Comparison of ENCODE assay signal across 29 cellular contexts in genomic region chr20:44023515-44024371, GRCh38.
DNase-seq lines count a peak whose midpoint lies in the region; ATAC-seq, FAIRE-seq and TF ChIP-seq lines count a peak whose summit lies in the region.
"Had no signal": no experiment of that assay in that cellular context is flagged by ENCODE, and none has a peak within 500 bp of the region (broad histone marks: within the 10 kb centered on the region; RNA-seq: fewer than 3 reads in every experiment).

No MANE protein-coding gene starts in this region.

- TF ChIP-seq POLR2A in K562 (conservative IDR thresholded peaks at IDR 0.05): no peak
- TF ChIP-seq POLR2A in GM12891 (IDR thresholded peaks at IDR 0.05; ENCODE audit: low read depth, low read length): no peak

- CTCF ChIA-PET in K562 (lab: Yijun Ruan, JAX; ENCODE audit: low intra/inter-chr PET ratio): no interaction called here

- no peak for TF ChIP-seq EP300 in K562 (IDR thresholded peaks at IDR 0.05; ENCODE audit: low read length)

- BruUV-seq in K562 (replicated peaks; lab: Mats Ljungman, UMichigan): no TSS peak

- no peak overlapping the region for H3K27ac ChIP-seq in K562 (ENCODE audit: extremely low read depth, low read depth, low read length)
- no peak overlapping the region for H3K27ac ChIP-seq in brain microvascular endothelial cell
- H3K27ac ChIP-seq: epithelial cell of prostate, left lung, neural progenitor cell, prostate gland, right lobe of liver, RWPE1, tibial artery had no signal

- intact Hi-C loops in K562 (cut with micrococcal nuclease): no loop called here

- WGBS in K562 (ENCODE audit: insufficient coverage, low coverage, missing lambda C conversion rate): 1% methylated on average over 10 of the region's 10 CpGs

- H3K9me1 ChIP-seq in K562 (ENCODE audit: control insufficient read depth, insufficient read depth, low read length): peaks cover 4% of the 10 kb centered on the region

- peaks cover 19% of the 10 kb centered on the region for H3K27me3 Mint-ChIP-seq in stimulated activated naive CD8-positive, alpha-beta T cell treated with anti-CD3 and anti-CD28 coated beads, Interleukin-15, Interleukin-2, amounts not matched to agents 100 ng/mL and 50 ng/mL, for 24 hours
- peaks cover 10% of the 10 kb centered on the region for H3K27me3 Mint-ChIP-seq in activated T-cell treated with anti-CD3 and anti-CD28 coated beads, Interleukin-2, amount 50 U/mL, for 4 hours (ENCODE audit: low read depth)

- H3K79me2 ChIP-seq in K562 (ENCODE audit: control insufficient read depth, insufficient read depth, low read length): no peaks in the 10 kb centered on the region

- no peak for ATAC-seq in stimulated activated naive CD8-positive, alpha-beta T cell treated with anti-CD3 and anti-CD28 coated beads, Interleukin-15, Interleukin-2, amounts not matched to agents 100 U/mL and 50 U/mL, for 24 hours
- peak; percentile 32; the same call in 1 of the 3 replicates for ATAC-seq in K562
- ATAC-seq in activated T-cell treated with anti-CD3 and anti-CD28 coated beads, Interleukin-2, amount 50 U/mL, for 4 hours: no peak
- ATAC-seq: left lung, right lobe of liver had no signal

- no peak overlapping the region for H3K4me3 Mint-ChIP-seq in stimulated activated naive CD8-positive, alpha-beta T cell treated with anti-CD3 and anti-CD28 coated beads, Interleukin-15, Interleukin-2, amounts not matched to agents 100 ng/mL and 50 ng/mL, for 24 hours
- H3K4me3 Mint-ChIP-seq in activated T-cell treated with anti-CD3 and anti-CD28 coated beads, Interleukin-2, amount 50 U/mL, for 4 hours: no peak overlapping the region
- H3K4me3 Mint-ChIP-seq: activated CD4-positive, alpha-beta T cell treated with anti-CD3 and anti-CD28 coated beads, Interleukin-2, amount 10 ng/mL, durations not matched to agents 7 days and 5 days; CD8-positive, alpha-beta memory T cell; H9; IgD-negative memory B cell; memory B cell; neural progenitor cell had no signal

- H2AFZ ChIP-seq in K562 (ENCODE audit: low read depth, low read length): no peak overlapping the region
- H2AFZ ChIP-seq: neural progenitor cell had no signal

- H3K9me3 ChIP-seq in K562 (replicated peaks; ENCODE audit: control insufficient read depth, insufficient read depth, low read depth, low read length): no peaks in the 10 kb centered on the region
- H3K9me3 ChIP-seq: left lung, prostate gland, right lobe of liver, tibial artery had no signal

- POLR2A ChIA-PET in K562 (lab: Yijun Ruan, JAX): interaction anchor here (1.0 kb wide), 1 partner anchor 35 kb away, joined by 3 read pairs; no protein-coding TSS in a partner anchor

- H3K27me3 ChIP-seq in K562 (ENCODE audit: control insufficient read depth in 2 of 2, insufficient read depth in 2 of 2, low read length in 2 of 2) (peaks cover 5 to 33% of the 10 kb centered on the region in 2 experiments; a peak in 2 of 5 replicates), brain microvascular endothelial cell (replicated peaks) (no peaks in the 10 kb centered on the region)
- H3K27me3 ChIP-seq: left lung, neural progenitor cell, right lobe of liver had no signal

- H3K4me3 ChIP-seq in K562 (no peak overlapping the region), brain microvascular endothelial cell (ENCODE audit: low read depth, low read length) (no peak overlapping the region)
- H3K4me3 ChIP-seq: left lung, neural progenitor cell, prostate gland, right lobe of liver, tibial artery had no signal

- H3K36me3 ChIP-seq in K562 (ENCODE audit: control insufficient read depth, insufficient read depth, low read length) (no peaks in the 10 kb centered on the region), brain microvascular endothelial cell (replicated peaks) (no peaks in the 10 kb centered on the region)
- H3K36me3 ChIP-seq: left lung, neural progenitor cell, prostate gland, right lobe of liver, tibial artery had no signal

- no peak for DNase-seq in stimulated activated naive CD8-positive, alpha-beta T cell treated with anti-CD3 and anti-CD28 coated beads, Interleukin-15, Interleukin-2, amounts not matched to agents 100 U/mL and 50 U/mL, for 24 hours
- DNase-seq in K562 (ENCODE audit: extremely low read depth in 1 of 4, low spot score in 3 of 4) (no peak), myocyte (ENCODE audit: low read depth) (peak; percentile 32), brain microvascular endothelial cell (no peak), GM12891 (ENCODE audit: insufficient read length, low spot score) (no peak)
- no peak for DNase-seq in activated T-cell treated with anti-CD3 and anti-CD28 coated beads, Interleukin-2, amount 50 U/mL, for 4 hours
- DNase-seq: activated CD4-positive, alpha-beta T cell treated with anti-CD3 and anti-CD28 coated beads, Interleukin-2, amount 10 ng/mL, durations not matched to agents 7 days and 5 days; amygdala; CD8-positive, alpha-beta memory T cell; DMS 273 treated with DMSO at 0.1 percent for 48 hours; effector memory CD4-positive, alpha-beta T cell; H9; hypothalamus; left lung; NCI-H774; right lobe of liver; stimulated activated CD4-positive, alpha-beta T cell treated with anti-CD3 and anti-CD28 coated beads, Interleukin-12 subunit alpha, Interleukin-12 subunit beta, amount 100 ng/mL, for 4 hours; stimulated activated CD4-positive, alpha-beta T cell treated with anti-CD3 and anti-CD28 coated beads, Interleukin-2, amount 100 ng/mL, for 48 hours; T1000; tibial artery had no signal

- in situ Hi-C loops in K562 (cut with MboI): no loop called here
- in situ Hi-C loops in brain microvascular endothelial cell (cut with HindIII; ENCODE audit: low pct_ligation_motif_present, low sequenced_read_pairs): no loop called here

- no peak for FAIRE-seq in K562 (lab: Jason Lieb, UNC)
- no peak for FAIRE-seq in GM12891 (lab: Jason Lieb, UNC)
- FAIRE-seq: colon had no signal

- no peak overlapping the region for H3K9ac ChIP-seq in K562 (ENCODE audit: insufficient read depth in 1 of 2, low read depth in 2 of 2, low read length in 2 of 2)
- H3K9ac ChIP-seq: neural progenitor cell had no signal

- TF ChIP-seq CTCF in K562 (IDR thresholded peaks at IDR 0.05 in 2 of 3, conservative IDR thresholded peaks at IDR 0.05 in 1 of 3; ENCODE audit: insufficient read depth in 2 of 3, low read depth in 1 of 3, low read length in 3 of 3): no peak
- TF ChIP-seq CTCF in brain microvascular endothelial cell (IDR thresholded peaks at IDR 0.05; ENCODE audit: low read depth, low read length, missing control alignments): no peak

- no peak for TF ChIP-seq RAD21 in K562 (CRISPR knock-in tag; conservative IDR thresholded peaks at IDR 0.05 in 1 of 2, IDR thresholded peaks at IDR 0.05 in 1 of 2)

- H3K36me3 Mint-ChIP-seq in stimulated activated naive CD8-positive, alpha-beta T cell treated with anti-CD3 and anti-CD28 coated beads, Interleukin-15, Interleukin-2, amounts not matched to agents 100 ng/mL and 50 ng/mL, for 24 hours (ENCODE audit: low read depth): no peaks in the 10 kb centered on the region
- H3K36me3 Mint-ChIP-seq in activated T-cell treated with anti-CD3 and anti-CD28 coated beads, Interleukin-2, amount 50 U/mL, for 4 hours (ENCODE audit: insufficient read depth): no peaks in the 10 kb centered on the region
- H3K36me3 Mint-ChIP-seq: activated naive CD4-positive, alpha-beta T cell treated with anti-CD3 and anti-CD28 coated beads, Interleukin-2, amount 50 U/mL, for 72 hours; CD8-positive, alpha-beta memory T cell; IgD-negative memory B cell; memory B cell; neural progenitor cell had no signal

- H3K9me3 Mint-ChIP-seq in stimulated activated naive CD8-positive, alpha-beta T cell treated with anti-CD3 and anti-CD28 coated beads, Interleukin-15, Interleukin-2, amounts not matched to agents 100 ng/mL and 50 ng/mL, for 24 hours: no peaks in the 10 kb centered on the region
- H3K9me3 Mint-ChIP-seq in activated T-cell treated with anti-CD3 and anti-CD28 coated beads, Interleukin-2, amount 50 U/mL, for 4 hours: no peaks in the 10 kb centered on the region
- H3K9me3 Mint-ChIP-seq: activated CD4-positive, alpha-beta T cell treated with anti-CD3 and anti-CD28 coated beads, Interleukin-2, amount 10 ng/mL, durations not matched to agents 7 days and 5 days; activated naive CD4-positive, alpha-beta T cell treated with anti-CD3 and anti-CD28 coated beads, Interleukin-2, amount 50 U/mL, for 72 hours; CD8-positive, alpha-beta memory T cell; H9; IgD-negative memory B cell; memory B cell; neural progenitor cell had no signal

- H3K27ac Mint-ChIP-seq in stimulated activated naive CD8-positive, alpha-beta T cell treated with anti-CD3 and anti-CD28 coated beads, Interleukin-15, Interleukin-2, amounts not matched to agents 100 ng/mL and 50 ng/mL, for 24 hours: peak overlapping the region; percentile 31
- H3K27ac Mint-ChIP-seq: activated CD4-positive, alpha-beta T cell treated with anti-CD3 and anti-CD28 coated beads, Interleukin-2, amount 10 ng/mL, durations not matched to agents 7 days and 5 days; activated naive CD4-positive, alpha-beta T cell treated with anti-CD3 and anti-CD28 coated beads, Interleukin-2, amount 50 U/mL, for 72 hours; H9; IgD-negative memory B cell; memory B cell; neural progenitor cell had no signal

- no peak overlapping the region for H3K4me2 ChIP-seq in K562 (ENCODE audit: insufficient read depth, low read length)
- H3K4me2 ChIP-seq: neural progenitor cell had no signal

- H3K4me1 Mint-ChIP-seq in stimulated activated naive CD8-positive, alpha-beta T cell treated with anti-CD3 and anti-CD28 coated beads, Interleukin-15, Interleukin-2, amounts not matched to agents 100 ng/mL and 50 ng/mL, for 24 hours (ENCODE audit: low read depth): peaks cover 30% of the 10 kb centered on the region
- H3K4me1 Mint-ChIP-seq in activated T-cell treated with anti-CD3 and anti-CD28 coated beads, Interleukin-2, amount 50 U/mL, for 4 hours (ENCODE audit: low read depth): peaks cover 39% of the 10 kb centered on the region

- peaks cover 0 to 9% of the 10 kb centered on the region in 2 experiments; a peak in 3 of 5 replicates for H3K4me1 ChIP-seq in K562 (replicated peaks in 1 of 2; ENCODE audit: control insufficient read depth in 2 of 2, insufficient read depth in 2 of 2, low read length in 2 of 2)
- H3K4me1 ChIP-seq: prostate gland, right lobe of liver had no signal

- H4K20me1 ChIP-seq in K562 (replicated peaks; ENCODE audit: control insufficient read depth, insufficient read depth, low read length): no peaks in the 10 kb centered on the region; the same call in 1 of the 2 replicates

TF ChIP-seq in GM12891, 5 proteins besides CTCF, POLR2A, EP300 and RAD21:
- no peak for TF ChIP-seq POU2F2 (IDR thresholded peaks at IDR 0.05; ENCODE audit: low read depth, low read length)
- TF ChIP-seq POLR2AphosphoS5 (IDR thresholded peaks at IDR 0.05; ENCODE audit: low read depth, low read length): no peak
- TF ChIP-seq SPI1 (IDR thresholded peaks at IDR 0.05; ENCODE audit: low read depth, low read length): no peak
- TF ChIP-seq PAX5 (IDR thresholded peaks at IDR 0.05; ENCODE audit: insufficient read depth, low read length, severe bottlenecking): no peak
- TF ChIP-seq TAF1 (IDR thresholded peaks at IDR 0.05; ENCODE audit: low read depth, low read length): no peak
